ENCODE assay signal across 27 cellular contexts in genomic region chr5:20323323-20323722, GRCh38.
"Had no signal": no experiment of that assay in that cellular context is flagged by ENCODE, and none has a peak within 500 bp of the region (broad histone marks: within the 10 kb centered on the region; RNA-seq: fewer than 3 reads in every experiment).

No MANE protein-coding gene starts in this region.

- H3K27me3 Mint-ChIP-seq: memory B cell; naive thymus-derived CD4-positive, alpha-beta T cell; stimulated activated naive B cell treated with anti-CD40 and anti-IgM and Interleukin-4, amounts not matched to agents 10 μg/mL and 1 μg/mL and 100 μg/mL, for 72 hours; type B pancreatic cell had no signal

- H3K36me3 Mint-ChIP-seq: memory B cell; naive thymus-derived CD4-positive, alpha-beta T cell; stimulated activated naive B cell treated with anti-CD40 and anti-IgM and Interleukin-4, amounts not matched to agents 10 μg/mL and 1 μg/mL and 100 μg/mL, for 72 hours; type B pancreatic cell had no signal

- H3K4me3 Mint-ChIP-seq: memory B cell; naive thymus-derived CD4-positive, alpha-beta T cell; nephron; neural crest cell; stimulated activated naive B cell treated with anti-CD40 and anti-IgM and Interleukin-4, amounts not matched to agents 10 μg/mL and 1 μg/mL and 100 μg/mL, for 72 hours; type B pancreatic cell had no signal

- H3K9me3 Mint-ChIP-seq: nephron, neural crest cell, type B pancreatic cell had no signal

- H3K27ac Mint-ChIP-seq: memory B cell; naive thymus-derived CD4-positive, alpha-beta T cell; nephron; stimulated activated naive B cell treated with anti-CD40 and anti-IgM and Interleukin-4, amounts not matched to agents 10 μg/mL and 1 μg/mL and 100 μg/mL, for 72 hours; type B pancreatic cell had no signal

- ATAC-seq: left cardiac atrium; left lobe of liver; left ventricle myocardium superior; mucosa of descending colon; naive thymus-derived CD4-positive, alpha-beta T cell; right cardiac atrium; sciatic nerve; stimulated activated naive B cell treated with anti-CD40 and anti-IgM and Interleukin-4, amounts not matched to agents 10 μg/mL and 1 μg/mL and 100 μg/mL, for 72 hours; stimulated activated naive CD8-positive, alpha-beta T cell treated with anti-CD3 and anti-CD28 coated beads, Interleukin-15, Interleukin-2, amounts not matched to agents 100 U/mL and 50 U/mL, for 24 hours had no signal

- H3K4me1 Mint-ChIP-seq: memory B cell; naive thymus-derived CD4-positive, alpha-beta T cell; nephron; neural crest cell; stimulated activated naive B cell treated with anti-CD40 and anti-IgM and Interleukin-4, amounts not matched to agents 10 μg/mL and 1 μg/mL and 100 μg/mL, for 72 hours had no signal

- DNase-seq: kidney glomerular epithelial cell; left cardiac atrium; left ventricle myocardium superior; midbrain; mucosa of descending colon; naive thymus-derived CD4-positive, alpha-beta T cell; nucleus accumbens; pancreas; posterior cingulate gyrus; retina; right cardiac atrium; stimulated activated CD4-positive, alpha-beta T cell treated with anti-CD3 and anti-CD28 coated beads, Interleukin-12 subunit alpha, Interleukin-12 subunit beta, amount 100 ng/mL, for 4 hours; stimulated activated CD4-positive, alpha-beta T cell treated with anti-CD3 and anti-CD28 coated beads, Interleukin-15, amount 100 ng/mL, for 24 hours; stimulated activated CD4-positive, alpha-beta T cell treated with anti-CD3 and anti-CD28 coated beads, Interleukin-2, amount 100 ng/mL, for 24 hours; stimulated activated CD4-positive, alpha-beta T cell treated with anti-CD3 and anti-CD28 coated beads, Interleukin-4, amount 100 ng/mL, for 1 hour; stimulated activated naive B cell treated with anti-CD40 and anti-IgM and Interleukin-4, amounts not matched to agents 10 μg/mL and 1 μg/mL and 100 μg/mL, for 72 hours; stimulated activated naive CD8-positive, alpha-beta T cell treated with anti-CD3 and anti-CD28 coated beads, Interleukin-15, Interleukin-2, amounts not matched to agents 100 U/mL and 50 U/mL, for 24 hours; stomach; testis; thyroid gland; uterus had no signal
